Comparison of ENCODE assay signal across 8 cellular contexts in the genomic region with DNA sequence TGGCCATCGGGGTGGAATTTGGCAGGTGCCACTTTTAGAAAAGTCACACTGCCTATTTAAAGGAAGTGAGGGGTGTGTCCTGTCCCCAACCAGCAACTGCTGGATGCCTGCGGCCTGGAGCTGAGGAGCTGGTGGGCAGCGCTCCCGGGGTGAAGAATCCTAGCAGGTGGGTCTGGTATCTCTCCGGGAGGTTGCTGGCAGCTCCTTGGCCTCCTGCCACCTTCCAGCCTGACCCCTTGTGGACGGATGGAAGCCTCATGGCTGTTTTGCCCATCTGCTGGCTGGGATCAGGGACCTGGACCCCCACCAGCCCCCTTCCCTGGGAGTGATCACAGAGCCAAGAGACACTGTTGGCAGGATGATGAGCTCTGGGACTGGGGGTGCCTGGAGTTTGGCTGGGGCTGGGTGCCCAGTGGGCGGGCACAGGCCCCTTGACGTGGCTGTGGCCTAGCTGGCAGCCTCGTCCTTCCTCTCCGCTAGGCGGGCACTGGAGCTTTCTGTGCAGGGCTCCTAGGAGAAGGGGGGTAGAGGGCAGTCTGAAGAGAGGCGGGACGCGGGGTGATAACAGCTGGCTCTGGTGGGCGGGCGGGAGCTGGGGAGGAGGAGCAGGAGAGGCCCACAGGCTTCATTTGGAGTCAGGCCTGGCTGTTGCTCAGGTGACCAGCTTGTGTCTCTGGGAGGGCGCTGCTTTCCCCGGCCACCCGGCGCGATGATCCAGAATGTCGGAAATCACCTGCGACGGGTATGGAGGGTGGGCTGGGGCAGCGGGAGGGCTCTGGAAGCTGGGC. TPM values are rescaled to one million over a fixed set of nuclear protein-coding genes. Genes with fewer than 3 reads are reported as not detected.
DNase-seq lines count a peak whose midpoint lies in the region; ATAC-seq and TF ChIP-seq lines count a peak whose summit lies in the region.

Gene ACOT11, plus strand, starts transcription at position 628 of the 788 bp plus-strand sequence. Its CDS starts 82 bp downstream, at position 710.

- H3K9me3 ChIP-seq in fibroblast of lung (ENCODE audit: control insufficient read depth, insufficient read depth, low read depth, low read length): no peaks in the 10 kb centered on the region

- no peaks in the 10 kb centered on the region for H3K36me3 ChIP-seq in fibroblast of lung (ENCODE audit: control insufficient read depth, insufficient read depth, low read length)

- H2AFZ ChIP-seq in fibroblast of lung (ENCODE audit: low read length): peak within 1 kb of the TSS; percentile 59

- DNase-seq in H4 (ENCODE audit: low spot score) (peak; percentile 65), SHP77 treated with DMSO at 0.1 percent for 48 hours (lab: John Stamatoyannopoulos, UW) (peak; percentile 44), fibroblast of lung (ENCODE audit: low read depth in 2 of 2) (peak; percentile 55 to 58), GM20000 (ENCODE audit: low spot score) (no peak)
- no peak for DNase-seq in natural killer cell treated with Interleukin-12 subunit alpha and Interleukin-12 subunit beta and Interleukin-15 and Interleukin-18, amount 100 ng/mL, for 72 hours (ENCODE audit: low spot score)
- DNase-seq in activated CD4-positive, alpha-beta T cell treated with anti-CD3 and anti-CD28 coated beads, Interleukin-2, amount 50 U/mL, for 1 hour: no peak

- H3K4me3 ChIP-seq in fibroblast of lung (replicated peaks in 1 of 4; ENCODE audit: control extremely low read depth in 1 of 4, insufficient read depth in 1 of 4, low read depth in 3 of 4, low read length in 4 of 4): peak within 1 kb of the TSS in 1 of 4 experiments; percentile 41

- no peaks in the 10 kb centered on the region for H3K36me3 Mint-ChIP-seq in natural killer cell treated with Interleukin-12 subunit alpha and Interleukin-12 subunit beta and Interleukin-15 and Interleukin-18, amount 100 ng/mL, for 72 hours

- no peaks in the 10 kb centered on the region for H4K20me1 ChIP-seq in fibroblast of lung (ENCODE audit: control insufficient read depth, extremely low read depth, insufficient read depth, low read length)

- no peak within 1 kb of the TSS for H3K27ac Mint-ChIP-seq in natural killer cell treated with Interleukin-12 subunit alpha and Interleukin-12 subunit beta and Interleukin-15 and Interleukin-18, amount 100 ng/mL, for 72 hours

- no peak within 1 kb of the TSS for H3K4me3 Mint-ChIP-seq in natural killer cell treated with Interleukin-12 subunit alpha and Interleukin-12 subunit beta and Interleukin-15 and Interleukin-18, amount 100 ng/mL, for 72 hours

- H3K9me3 Mint-ChIP-seq in natural killer cell treated with Interleukin-12 subunit alpha and Interleukin-12 subunit beta and Interleukin-15 and Interleukin-18, amount 100 ng/mL, for 72 hours: no peaks in the 10 kb centered on the region

- peak within 1 kb of the TSS; percentile 55 for H3K9ac ChIP-seq in fibroblast of lung (ENCODE audit: insufficient read depth, low read length)

- peak within 1 kb of the TSS; percentile 38 for H3K27ac ChIP-seq in fibroblast of lung (ENCODE audit: insufficient read depth, low read length)

- H3K27me3 ChIP-seq in fibroblast of lung (ENCODE audit: control insufficient read depth, insufficient read depth, low read length): no peaks in the 10 kb centered on the region

- H3K4me1 Mint-ChIP-seq in natural killer cell treated with Interleukin-12 subunit alpha and Interleukin-12 subunit beta and Interleukin-15 and Interleukin-18, amount 100 ng/mL, for 72 hours (ENCODE audit: low read depth in 2 of 2): peaks cover 6 to 12% of the 10 kb centered on the region in 2 donors

- H3K79me2 ChIP-seq in fibroblast of lung (ENCODE audit: control insufficient read depth, insufficient read depth, low read length): no peaks in the 10 kb centered on the region

- H3K4me1 ChIP-seq in fibroblast of lung (ENCODE audit: control insufficient read depth, extremely low read depth, insufficient read depth, low read length): peaks cover 10% of the 10 kb centered on the region

- H3K27me3 Mint-ChIP-seq in natural killer cell treated with Interleukin-12 subunit alpha and Interleukin-12 subunit beta and Interleukin-15 and Interleukin-18, amount 100 ng/mL, for 72 hours: no peaks in the 10 kb centered on the region

- ATAC-seq in natural killer cell treated with Interleukin-12 subunit alpha and Interleukin-12 subunit beta and Interleukin-15 and Interleukin-18, amount 100 ng/mL, for 72 hours: peak; percentile 12 to 31
- ATAC-seq in HG02623 (IDR thresholded peaks at IDR 0.05; ENCODE audit: unreplicated experiment) (no peak), HG03135 (IDR thresholded peaks at IDR 0.05; ENCODE audit: unreplicated experiment) (no peak)

- H3K4me2 ChIP-seq in fibroblast of lung (ENCODE audit: extremely low read depth, insufficient read depth, low read length): peak within 1 kb of the TSS; percentile 44

- peak; percentile 29 to 39 for TF ChIP-seq CTCF in fibroblast of lung (conservative IDR thresholded peaks at IDR 0.05 in 1 of 2, IDR thresholded peaks at IDR 0.05 in 1 of 2; ENCODE audit: low read depth in 1 of 2, low read length in 2 of 2)
- TF ChIP-seq CTCF in GM20000 (IDR thresholded peaks at IDR 0.05; ENCODE audit: extremely low read depth, missing control alignments): no peak

RNA-seq across cellular contexts. Expression of gene ACOT11, which starts in this region (rescaled TPM):
- total RNA-seq in H4 (2014; rRNA removed; shearing (Covaris generic)): 1.5 and 1.6 TPM in 2 replicates
- 0.77 and 2.5 TPM in 2 replicates for total RNA-seq in fibroblast of lung
- polyA plus RNA-seq in fibroblast of lung: 0.73 and 1.4 TPM in 2 replicates
- polyA plus RNA-seq in fibroblast of lung (2012): 0.62 and 2.2 TPM in 2 replicates
- 1.9 and 3.9 TPM in 2 replicates for polyA minus RNA-seq in fibroblast of lung (ENCODE audit: low replicate concordance)
- under 1 TPM; 0.33 to 0.52 TPM for total RNA-seq in natural killer cell treated with Interleukin-12 subunit alpha and Interleukin-12 subunit beta and Interleukin-15 and Interleukin-18, amount 100 ng/mL, for 72 hours

Comparison
In these comparisons a context has a peak if more than half of its experiments do, and no peak if none do; other contexts are left out.
1. Peak in ATAC-seq in natural killer cell treated with Interleukin-12 subunit alpha and Interleukin-12 subunit beta and Interleukin-15 and Interleukin-18, amount 100 ng/mL, for 72 hours; RNA of the gene not detected or under 1 TPM.
2. DNase-seq: peak in H4 (single experiment), SHP77 treated with DMSO at 0.1 percent for 48 hours (single experiment) and fibroblast of lung (2 of 2); none in natural killer cell treated with Interleukin-12 subunit alpha and Interleukin-12 subunit beta and Interleukin-15 and Interleukin-18, amount 100 ng/mL, for 72 hours (single experiment), GM20000 (single experiment) and activated CD4-positive, alpha-beta T cell treated with anti-CD3 and anti-CD28 coated beads, Interleukin-2, amount 50 U/mL, for 1 hour (single experiment).